ENCODE assay signal across 8 cellular contexts in genomic region chr14:24366664-24367505, GRCh38. TPM values are rescaled to one million over a fixed set of nuclear protein-coding genes. Genes with fewer than 3 reads are reported as not detected.
DNase-seq lines count a peak whose midpoint lies in the region; ATAC-seq and TF ChIP-seq lines count a peak whose summit lies in the region.

No MANE protein-coding gene starts in this region.

- H3K4me3 Mint-ChIP-seq in activated T-helper 2 cell treated with anti-CD3 and anti-CD28 coated beads, Interferon-gamma antibody, Interleukin-2, Interleukin-4, amounts not matched to agents 10 μg/mL and 5 μg/mL and 100 μg/mL, durations not matched to agents 14 hours and 24 hours and 36 hours (ENCODE audit: low read depth), result no peak overlapping the region

- H3K36me3 Mint-ChIP-seq in activated T-helper 2 cell treated with anti-CD3 and anti-CD28 coated beads, Interferon-gamma antibody, Interleukin-2, Interleukin-4, amounts not matched to agents 10 μg/mL and 5 μg/mL and 100 μg/mL, durations not matched to agents 14 hours and 24 hours and 36 hours (ENCODE audit: low read depth), result no peaks in the 10 kb centered on the region

- no TSS peak for BruUV-seq in OCI-LY7 (replicated peaks; lab: Mats Ljungman, UMichigan)

- peaks cover 54% of the 10 kb centered on the region for H3K27me3 Mint-ChIP-seq in activated T-helper 2 cell treated with anti-CD3 and anti-CD28 coated beads, Interferon-gamma antibody, Interleukin-2, Interleukin-4, amounts not matched to agents 10 μg/mL and 5 μg/mL and 100 μg/mL, durations not matched to agents 14 hours and 24 hours and 36 hours (ENCODE audit: low read depth)

- H3K36me3 ChIP-seq in OCI-LY7 (ENCODE audit: insufficient read depth, low read length) (no peaks in the 10 kb centered on the region), iPS DF 6.9 (ENCODE audit: control insufficient read depth, insufficient read depth, low read length) (no peaks in the 10 kb centered on the region)

- H3K79me2 ChIP-seq in OCI-LY7 (ENCODE audit: insufficient read depth, low read depth, low read length), result peaks cover 3% of the 10 kb centered on the region; the same call in 1 of the 2 replicates

- POLR2A ChIA-PET in OCI-LY7 (lab: Charles Lee), result interaction anchor here (0.9 to 2.1 kb wide), 5 partner anchors 58 to 97 kb away, joined by 3 to 24 read pairs (median 9); partner anchors contain the start of genes CBLN3 and KHNYN

- no CpG with 5 or more reads among the region's 46 CpGs for WGBS in iPS DF 6.9 (ENCODE audit: insufficient coverage, insufficient read length)

- peaks cover 11% of the 10 kb centered on the region for H3K4me1 Mint-ChIP-seq in activated T-helper 2 cell treated with anti-CD3 and anti-CD28 coated beads, Interferon-gamma antibody, Interleukin-2, Interleukin-4, amounts not matched to agents 10 μg/mL and 5 μg/mL and 100 μg/mL, durations not matched to agents 14 hours and 24 hours and 36 hours (ENCODE audit: low read depth)

- no peaks in the 10 kb centered on the region for H3K9me2 ChIP-seq in OCI-LY7 (ENCODE audit: insufficient read depth, low read length)

- H3K9me3 Mint-ChIP-seq in activated T-helper 2 cell treated with anti-CD3 and anti-CD28 coated beads, Interferon-gamma antibody, Interleukin-2, Interleukin-4, amounts not matched to agents 10 μg/mL and 5 μg/mL and 100 μg/mL, durations not matched to agents 14 hours and 24 hours and 36 hours, result no peaks in the 10 kb centered on the region

- no peaks in the 10 kb centered on the region for H3K27me3 ChIP-seq in iPS DF 6.9 (ENCODE audit: control insufficient read depth, insufficient read depth, low read length)

- no peak overlapping the region for H3K27ac Mint-ChIP-seq in activated T-helper 2 cell treated with anti-CD3 and anti-CD28 coated beads, Interferon-gamma antibody, Interleukin-2, Interleukin-4, amounts not matched to agents 10 μg/mL and 5 μg/mL and 100 μg/mL, durations not matched to agents 14 hours and 24 hours and 36 hours

- DNase-seq in G401 (ENCODE audit: low spot score), result peak; percentile 98
- peak; percentile 60 for DNase-seq in HS-5 (ENCODE audit: low read depth)
- DNase-seq in OCI-LY7 (ENCODE audit: low spot score), result peak; percentile 98
- DNase-seq in T47D (ENCODE audit: low read depth in 1 of 2, low spot score in 1 of 2), result peak; percentile 58 to 98
- DNase-seq in iPS DF 6.9 (ENCODE audit: low read depth, low spot score), result peak; percentile 81
- peak; percentile 83 for DNase-seq in renal cortical epithelial cell (ENCODE audit: low read depth)
- DNase-seq in activated T-helper 2 cell treated with anti-CD3 and anti-CD28 coated beads, Interferon-gamma antibody, Interleukin-2, Interleukin-4, amounts not matched to agents 10 μg/mL and 5 μg/mL and 100 μg/mL, durations not matched to agents 14 hours and 24 hours and 36 hours (ENCODE audit: low spot score), result no peak

- H3K4me2 ChIP-seq in OCI-LY7 (ENCODE audit: low read length), result peak overlapping the region; percentile 99

- peak overlapping the region; percentile 93 for H3K27ac ChIP-seq in OCI-LY7 (ENCODE audit: low read depth, low read length, poor library complexity, severe bottlenecking)
- H3K27ac ChIP-seq in iPS DF 6.9 (ENCODE audit: low read length), result peak overlapping the region; percentile 69

- CTCF ChIA-PET in OCI-LY7 (lab: Charles Lee; ENCODE audit: unreplicated experiment), result interaction anchor here (0.6 to 2.3 kb wide), 5 partner anchors 25 to 232 kb away, joined by 3 to 24 read pairs (median 8); no protein-coding TSS in a partner anchor

- in situ Hi-C loops in G401 (cut with HindIII; ENCODE audit: low sequenced_read_pairs), result no loop called here
- in situ Hi-C loops in T47D (cut with HindIII; ENCODE audit: low pct_unique_long_range_greater_than_20kb, low sequenced_read_pairs), result no loop called here

- intact Hi-C loops in OCI-LY7 (cut with micrococcal nuclease; ENCODE audit: unreplicated experiment), result loop anchor here (1.0 to 10.0 kb wide), 5 partner anchors 45 to 802 kb away; partner anchors contain the start of genes AP1G2, PSME2, RNF31 and TINF2
- intact Hi-C loops in activated T-helper 2 cell treated with anti-CD3 and anti-CD28 coated beads, Interferon-gamma antibody, Interleukin-2, Interleukin-4, amounts not matched to agents 10 μg/mL and 5 μg/mL and 100 μg/mL, durations not matched to agents 14 hours and 24 hours and 36 hours (cut with micrococcal nuclease), result loop anchor here (2.0 kb wide), 1 partner anchor 64 kb away; no protein-coding TSS in a partner anchor

- no peak for TF ChIP-seq CTCF in OCI-LY7 (conservative IDR thresholded peaks at IDR 0.05; ENCODE audit: low read length)

- ATAC-seq in GM21423 (IDR thresholded peaks at IDR 0.05; ENCODE audit: unreplicated experiment), result peak; percentile 68

- H3K9me3 ChIP-seq in OCI-LY7 (ENCODE audit: low read length), result no peaks in the 10 kb centered on the region
- H3K9me3 ChIP-seq in iPS DF 6.9 (ENCODE audit: control insufficient read depth, insufficient read depth, low read length), result no peaks in the 10 kb centered on the region

- peak overlapping the region; percentile 91 for H3K4me3 ChIP-seq in OCI-LY7 (ENCODE audit: low read depth, low read length, poor library complexity, severe bottlenecking)
- H3K4me3 ChIP-seq in iPS DF 6.9 (ENCODE audit: low read length), result peak overlapping the region; percentile 31; the same call in 1 of the 2 replicates

- peaks cover 29% of the 10 kb centered on the region for H3K4me1 ChIP-seq in OCI-LY7 (ENCODE audit: insufficient read depth, low read length, poor library complexity, severe bottlenecking)
- peaks cover 2% of the 10 kb centered on the region; the same call in 1 of the 2 replicates for H3K4me1 ChIP-seq in iPS DF 6.9 (ENCODE audit: control insufficient read depth, insufficient read depth, low read length)

- peak overlapping the region; percentile 81 for H2AFZ ChIP-seq in OCI-LY7 (ENCODE audit: low read length)

- H4K20me1 ChIP-seq in OCI-LY7 (ENCODE audit: insufficient read depth, low read length), result no peaks in the 10 kb centered on the region

RNA-seq across cellular contexts. Expression of gene NFATC4, which starts 1.1 kb away (rescaled TPM):
- total RNA-seq in G401 (2014; rRNA removed; shearing (Covaris generic)), result 41.4 and 45.5 TPM in 2 replicates
- 72.2 and 94.7 TPM in 2 replicates for total RNA-seq in OCI-LY7 (2014; rRNA removed; shearing (Covaris generic))
- 96.6 and 130 TPM in 2 replicates for total RNA-seq in OCI-LY7 (2022)
- 5.6 and 6.7 TPM in 2 replicates for total RNA-seq in renal cortical epithelial cell
- total RNA-seq in activated T-helper 2 cell treated with anti-CD3 and anti-CD28 coated beads, Interferon-gamma antibody, Interleukin-2, Interleukin-4, amounts not matched to agents 10 μg/mL and 5 μg/mL and 100 μg/mL, durations not matched to agents 14 hours and 24 hours and 36 hours, result 0.21 TPM in 1 of 2 replicates, not detected in the other

RNA-seq across cellular contexts. Expression of gene RIPK3, which starts 27.1 kb away (rescaled TPM):
- not detected in 2 replicates for total RNA-seq in G401 (2014; rRNA removed; shearing (Covaris generic))
- total RNA-seq in OCI-LY7 (2014; rRNA removed; shearing (Covaris generic)), result 8.1 and 13.8 TPM in 2 replicates
- 14.5 and 18.8 TPM in 2 replicates for total RNA-seq in OCI-LY7 (2022)
- total RNA-seq in renal cortical epithelial cell, result 1.8 and 9.7 TPM in 2 replicates
- 13.2 and 15.4 TPM in 2 replicates for total RNA-seq in activated T-helper 2 cell treated with anti-CD3 and anti-CD28 coated beads, Interferon-gamma antibody, Interleukin-2, Interleukin-4, amounts not matched to agents 10 μg/mL and 5 μg/mL and 100 μg/mL, durations not matched to agents 14 hours and 24 hours and 36 hours

RNA-seq across cellular contexts. Expression of gene NYNRIN, which starts 31.9 kb away (rescaled TPM):
- 19.7 and 24.1 TPM in 2 replicates for total RNA-seq in G401 (2014; rRNA removed; shearing (Covaris generic))
- 0.13 TPM in 2 replicates for total RNA-seq in OCI-LY7 (2014; rRNA removed; shearing (Covaris generic))
- total RNA-seq in OCI-LY7 (2022), result not detected in 2 replicates
- total RNA-seq in renal cortical epithelial cell, result 2.4 and 4.3 TPM in 2 replicates
- 0.02 and 0.34 TPM in 2 replicates for total RNA-seq in activated T-helper 2 cell treated with anti-CD3 and anti-CD28 coated beads, Interferon-gamma antibody, Interleukin-2, Interleukin-4, amounts not matched to agents 10 μg/mL and 5 μg/mL and 100 μg/mL, durations not matched to agents 14 hours and 24 hours and 36 hours

RNA-seq across cellular contexts. Expression of gene ADCY4, which starts 32.0 kb away (rescaled TPM):
- total RNA-seq in G401 (2014; rRNA removed; shearing (Covaris generic)), result not detected in 2 replicates
- total RNA-seq in OCI-LY7 (2014; rRNA removed; shearing (Covaris generic)), result 0.26 and 2.0 TPM in 2 replicates
- total RNA-seq in OCI-LY7 (2022) (3.4 and 6.0 TPM in 2 replicates), renal cortical epithelial cell (0.40 and 2.6 TPM in 2 replicates)
- 1.5 and 2.3 TPM in 2 replicates for total RNA-seq in activated T-helper 2 cell treated with anti-CD3 and anti-CD28 coated beads, Interferon-gamma antibody, Interleukin-2, Interleukin-4, amounts not matched to agents 10 μg/mL and 5 μg/mL and 100 μg/mL, durations not matched to agents 14 hours and 24 hours and 36 hours

RNA-seq across cellular contexts. Expression of gene LTB4R, which starts 55.6 kb away (rescaled TPM):
- total RNA-seq in G401 (2014; rRNA removed; shearing (Covaris generic)), result 1.6 and 5.7 TPM in 2 replicates
- 15.8 and 17.9 TPM in 2 replicates for total RNA-seq in OCI-LY7 (2014; rRNA removed; shearing (Covaris generic))
- total RNA-seq in OCI-LY7 (2022) (28.3 and 30.5 TPM in 2 replicates), renal cortical epithelial cell (0.17 and 1.3 TPM in 2 replicates)
- 10.7 and 11.9 TPM in 2 replicates for total RNA-seq in activated T-helper 2 cell treated with anti-CD3 and anti-CD28 coated beads, Interferon-gamma antibody, Interleukin-2, Interleukin-4, amounts not matched to agents 10 μg/mL and 5 μg/mL and 100 μg/mL, durations not matched to agents 14 hours and 24 hours and 36 hours
